In the genomic region with DNA sequence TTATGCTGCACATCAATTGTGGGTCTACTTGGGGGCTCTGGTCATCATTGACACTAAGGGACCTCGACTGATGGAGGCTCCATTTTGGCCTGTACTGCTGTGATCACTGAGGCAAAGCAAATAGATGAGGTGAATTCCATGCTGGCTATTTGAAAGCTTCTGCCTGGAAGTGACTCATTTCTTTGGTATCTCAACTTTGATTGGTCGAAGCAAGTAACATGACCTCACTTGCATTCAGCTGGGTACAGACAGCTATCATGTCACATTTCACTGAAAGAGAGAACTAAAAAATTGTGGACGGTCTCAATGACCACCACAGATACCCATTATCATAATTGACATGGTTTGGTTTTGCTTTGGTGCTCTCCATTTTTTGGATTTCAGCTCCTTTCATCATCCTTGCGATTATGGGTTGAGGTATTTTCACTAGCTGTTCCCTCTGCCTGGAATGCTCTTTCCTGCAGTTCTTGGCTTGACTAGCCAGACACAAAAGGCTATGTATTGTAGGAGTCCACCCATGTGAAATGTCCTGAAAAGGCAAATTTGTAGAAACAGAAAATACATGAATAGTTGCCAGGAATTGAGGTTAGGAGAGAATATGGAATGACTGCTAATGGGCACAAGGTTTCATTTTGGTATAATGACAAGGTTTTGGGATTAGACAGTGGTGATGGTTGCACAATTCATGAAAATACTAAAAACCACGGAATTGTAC, we compare ENCODE assay signal across 20 cellular contexts.
DNase-seq lines count a peak whose midpoint lies in the region; ATAC-seq, FAIRE-seq and TF ChIP-seq lines count a peak whose summit lies in the region.
"Had no signal": no experiment of that assay in that cellular context is flagged by ENCODE, and none has a peak within 500 bp of the region (broad histone marks: within the 10 kb centered on the region; RNA-seq: fewer than 3 reads in every experiment).

No MANE protein-coding gene starts in this region.

- H3K4me3 ChIP-seq in BE2C (ENCODE audit: low read depth, low read length): 0 out of 2 replicates have a peak overlapping the region, but pooled peaks have one; percentile 13
- no peak overlapping the region for H3K4me3 ChIP-seq in NB4 (ENCODE audit: low read depth, low read length)
- no peak overlapping the region for H3K4me3 ChIP-seq in bronchial epithelial cell (ENCODE audit: low read depth, low read length)
- H3K4me3 ChIP-seq in kidney epithelial cell (ENCODE audit: low read depth, low read length): no peak overlapping the region
- no peak overlapping the region for H3K4me3 ChIP-seq in right lobe of liver
- H3K4me3 ChIP-seq: lower lobe of right lung, pancreas, Peyer's patch, suprapubic skin had no signal

- H3K9me3 ChIP-seq in BE2C (no peaks in the 10 kb centered on the region), right lobe of liver (no peaks in the 10 kb centered on the region)
- H3K9me3 ChIP-seq: lower lobe of right lung, pancreas, Peyer's patch, suprapubic skin had no signal

- no peak overlapping the region for H3K27ac ChIP-seq in right lobe of liver
- H3K27ac ChIP-seq: lower lobe of right lung, pancreas, Peyer's patch, suprapubic skin had no signal

- H3K27me3 ChIP-seq in BE2C: peaks cover 6% of the 10 kb centered on the region; the same call in 1 of the 2 replicates
- H3K27me3 ChIP-seq in bronchial epithelial cell (ENCODE audit: control insufficient read depth, insufficient read depth, low read length): no peaks in the 10 kb centered on the region
- H3K27me3 ChIP-seq in kidney epithelial cell (ENCODE audit: control insufficient read depth, insufficient read depth, low read length): no peaks in the 10 kb centered on the region
- H3K27me3 ChIP-seq in right lobe of liver: no peaks in the 10 kb centered on the region
- H3K27me3 ChIP-seq: pancreas, Peyer's patch, suprapubic skin had no signal

- H3K36me3 ChIP-seq in BE2C (no peaks in the 10 kb centered on the region), bronchial epithelial cell (ENCODE audit: control insufficient read depth, insufficient read depth, low read length) (no peaks in the 10 kb centered on the region), kidney epithelial cell (ENCODE audit: control insufficient read depth, insufficient read depth, low read length) (no peaks in the 10 kb centered on the region), right lobe of liver (no peaks in the 10 kb centered on the region)
- H3K36me3 ChIP-seq: lower lobe of right lung, pancreas, Peyer's patch, suprapubic skin had no signal

- no peak for TF ChIP-seq POLR2A in NB4 (IDR thresholded peaks at IDR 0.05; ENCODE audit: extremely low read depth, insufficient read length)
- no peak for TF ChIP-seq POLR2A in right lobe of liver (IDR thresholded peaks at IDR 0.05)

- 48% methylated on average over 5 of the region's 5 CpGs for WGBS in right lobe of liver (ENCODE audit: insufficient coverage, low coverage, low lambda C conversion rate, missing lambda C conversion rate)

- no peak for TF ChIP-seq CTCF in BE2C (IDR thresholded peaks at IDR 0.05; ENCODE audit: low read depth, low read length)
- no peak for TF ChIP-seq CTCF in NB4 (IDR thresholded peaks at IDR 0.05; ENCODE audit: low read depth, low read length)
- no peak for TF ChIP-seq CTCF in bronchial epithelial cell (IDR thresholded peaks at IDR 0.05; ENCODE audit: insufficient read depth, low read length, severe bottlenecking)
- TF ChIP-seq CTCF in kidney epithelial cell (IDR thresholded peaks at IDR 0.05; ENCODE audit: insufficient read depth, low read length, poor library complexity, severe bottlenecking): no peak
- no peak for TF ChIP-seq CTCF in right lobe of liver (IDR thresholded peaks at IDR 0.05)

- no peak for ATAC-seq in right lobe of liver
- ATAC-seq: lower lobe of right lung, pancreas had no signal

- H3K4me1 ChIP-seq in BE2C: no peaks in the 10 kb centered on the region
- H3K4me1 ChIP-seq in right lobe of liver: no peaks in the 10 kb centered on the region
- H3K4me1 ChIP-seq: lower lobe of right lung, pancreas, Peyer's patch, suprapubic skin had no signal

- intact Hi-C loops in right lobe of liver (cut with DNase I): no loop called here

- FAIRE-seq in bronchial epithelial cell (lab: Jason Lieb, UNC): no peak
- FAIRE-seq: pancreas had no signal

- DNase-seq in BE2C (no peak), NB4 (ENCODE audit: low read depth) (peak; percentile 7), bronchial epithelial cell (ENCODE audit: low read depth) (peak; percentile 5), kidney epithelial cell (ENCODE audit: low read depth) (peak; percentile 77), HuH-7.5 (ENCODE audit: low spot score) (no peak), DMS 273 treated with DMSO at 0.1 percent for 48 hours (lab: John Stamatoyannopoulos, UW) (no peak), NCI-H526 (lab: John Stamatoyannopoulos, UW) (no peak), right lobe of liver (no peak)
- DNase-seq: activated CD4-positive, alpha-beta memory T cell treated with anti-CD3 and anti-CD28 coated beads for 36 hours; activated T-cell treated with anti-CD3 and anti-CD28 coated beads, Interleukin-2, amount 50 U/mL, for 1 hour; GDM1; H7; KG1; lower lobe of right lung; NCI-H1105 treated with DMSO at 0.1 percent for 48 hours; NCI-H2171 treated with DMSO at 0.1 percent for 48 hours; NCI-H774; pancreas; Peyer's patch had no signal

Comparison
In these comparisons a context has a peak if more than half of its experiments do, and no peak if none do; other contexts are left out.
1. DNase-seq: peak in NB4 (single experiment), bronchial epithelial cell (single experiment) and kidney epithelial cell (single experiment); none in BE2C (single experiment), HuH-7.5 (single experiment), DMS 273 treated with DMSO at 0.1 percent for 48 hours (single experiment), NCI-H526 (0 of 2) and right lobe of liver (0 of 3).